14 cellular contexts compared by ENCODE assay signal in the genomic region with DNA sequence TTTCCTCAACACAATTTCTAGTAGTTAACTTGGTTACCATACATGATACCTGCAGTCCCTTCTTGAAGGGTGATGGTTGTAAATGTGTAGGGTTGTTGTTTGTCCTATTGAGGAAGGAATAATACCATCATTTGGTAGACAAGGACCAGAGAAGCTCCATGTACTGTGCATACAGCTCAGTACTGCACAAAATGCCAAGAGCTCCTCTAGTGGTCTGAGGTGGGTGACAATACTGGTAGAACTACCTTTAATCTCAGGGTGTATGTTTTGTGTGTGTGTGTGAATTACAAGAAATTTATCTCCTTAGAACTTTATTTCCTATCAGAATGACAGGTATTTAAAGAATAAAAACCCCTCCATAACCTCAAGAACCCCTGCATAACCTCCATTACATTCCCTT.
DNase-seq lines count a peak whose midpoint lies in the region; ATAC-seq and TF ChIP-seq lines count a peak whose summit lies in the region.
"Had no signal": no experiment of that assay in that cellular context is flagged by ENCODE, and none has a peak within 500 bp of the region (broad histone marks: within the 10 kb centered on the region; RNA-seq: fewer than 3 reads in every experiment).

No MANE protein-coding gene starts in this region.

- H3K36me3 ChIP-seq in iPS DF 6.9 (ENCODE audit: control insufficient read depth, insufficient read depth, low read length) = no peaks in the 10 kb centered on the region
- H3K36me3 ChIP-seq: esophagus muscularis mucosa, lower lobe of right lung, thyroid gland had no signal

- H3K27ac ChIP-seq in HL-60 (replicated peaks) (no peak overlapping the region), iPS DF 6.9 (ENCODE audit: low read length) (no peak overlapping the region)
- H3K27ac ChIP-seq: esophagus muscularis mucosa, lower lobe of right lung, skin epidermis, thyroid gland had no signal

- ATAC-seq in GM19351 (IDR thresholded peaks at IDR 0.05; ENCODE audit: unreplicated experiment) = peak; percentile 53
- ATAC-seq: lower lobe of right lung had no signal

- H3K27me3 ChIP-seq in HL-60 (ENCODE audit: insufficient read depth, poor library complexity, severe bottlenecking) = no peaks in the 10 kb centered on the region
- no peaks in the 10 kb centered on the region for H3K27me3 ChIP-seq in iPS DF 6.9 (ENCODE audit: control insufficient read depth, insufficient read depth, low read length)
- H3K27me3 ChIP-seq: esophagus muscularis mucosa, thyroid gland had no signal

- no peak for DNase-seq in HL-60 (ENCODE audit: low read depth in 1 of 2, low spot score in 1 of 2)
- peak; percentile 43 for DNase-seq in SK-MEL-5 (ENCODE audit: low read depth, low spot score)
- DNase-seq in iPS DF 6.9 (ENCODE audit: low read depth, low spot score) = peak; percentile 1
- no peak for DNase-seq in mesenteric fat pad (ENCODE audit: low spot score)
- DNase-seq in activated naive CD4-positive, alpha-beta T cell treated with anti-CD3 and anti-CD28 coated beads, Interleukin-2, amount 50 U/mL, for 16 hours = no peak
- DNase-seq in NCI-H2029 treated with DMSO at 0.1 percent for 48 hours (lab: John Stamatoyannopoulos, UW) = no peak
- DNase-seq: activated CD4-positive, alpha-beta T cell treated with anti-CD3 and anti-CD28 coated beads for 4 hours; activated naive CD4-positive, alpha-beta T cell treated with anti-CD3 and anti-CD28 coated beads for 36 hours; DMS79; lower lobe of right lung; thyroid gland had no signal

- TF ChIP-seq CTCF in HL-60 (IDR thresholded peaks at IDR 0.05; ENCODE audit: insufficient read depth, low read length) = peak; percentile 5

- H3K4me3 ChIP-seq in HL-60 (replicated peaks; ENCODE audit: insufficient read depth, low read length) = no peak overlapping the region
- H3K4me3 ChIP-seq in iPS DF 6.9 (ENCODE audit: low read length) = no peak overlapping the region
- H3K4me3 ChIP-seq: esophagus muscularis mucosa, lower lobe of right lung, skin epidermis, thyroid gland had no signal

- no peaks in the 10 kb centered on the region for H3K9me3 ChIP-seq in iPS DF 6.9 (ENCODE audit: control insufficient read depth, insufficient read depth, low read length)
- H3K9me3 ChIP-seq: esophagus muscularis mucosa, lower lobe of right lung, thyroid gland had no signal

- in situ Hi-C loops in SK-MEL-5 (cut with HindIII; ENCODE audit: low pct_unique_long_range_greater_than_20kb, low sequenced_read_pairs) = no loop called here

- H3K4me1 ChIP-seq in iPS DF 6.9 (ENCODE audit: control insufficient read depth, insufficient read depth, low read length) = no peaks in the 10 kb centered on the region
- H3K4me1 ChIP-seq: esophagus muscularis mucosa, lower lobe of right lung, thyroid gland had no signal

Comparison
In these comparisons a context has a peak if more than half of its experiments do, and no peak if none do; other contexts are left out.
1. DNase-seq: peak in SK-MEL-5 (single experiment) and iPS DF 6.9 (single experiment); none in HL-60 (0 of 2), mesenteric fat pad (single experiment), activated naive CD4-positive, alpha-beta T cell treated with anti-CD3 and anti-CD28 coated beads, Interleukin-2, amount 50 U/mL, for 16 hours (single experiment) and NCI-H2029 treated with DMSO at 0.1 percent for 48 hours (single experiment).